Comparison of ENCODE assay signal across 8 cellular contexts in the genomic region with DNA sequence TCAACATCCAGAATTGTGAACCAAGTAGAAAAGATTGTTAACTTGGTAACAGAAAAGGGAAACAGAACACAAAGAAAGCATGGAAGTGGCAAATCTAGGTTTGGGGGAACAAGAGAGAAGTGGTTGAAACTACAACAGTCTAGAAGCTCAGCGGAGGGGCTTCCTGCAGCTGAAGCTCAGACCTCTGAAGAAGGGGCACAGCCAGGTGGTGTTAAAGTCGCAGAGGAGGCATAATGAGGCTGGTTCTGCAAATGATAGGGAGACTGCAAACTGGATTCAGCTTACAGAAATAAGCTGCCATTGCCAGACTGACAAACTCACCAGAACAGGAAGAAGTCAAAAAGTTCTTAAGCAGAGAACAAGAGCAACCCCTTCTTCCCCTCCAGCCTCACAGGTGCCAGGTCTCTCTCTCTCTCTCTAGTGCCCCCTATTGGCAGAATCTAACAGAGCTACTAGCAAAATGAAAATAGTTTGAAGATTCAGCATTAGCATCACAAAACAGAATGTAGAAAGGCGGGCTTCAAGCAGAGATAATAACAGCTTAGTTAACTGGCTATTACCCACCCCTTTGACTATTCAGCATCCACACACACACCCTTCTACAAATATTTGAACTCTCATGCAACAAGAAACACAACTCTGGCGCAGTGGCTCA.
DNase-seq lines count a peak whose midpoint lies in the region; ATAC-seq and TF ChIP-seq lines count a peak whose summit lies in the region.

No MANE protein-coding gene starts in this region.

- CTCF ChIA-PET in MCF 10A (lab: Yijun Ruan, JAX) = interaction anchor here (0.7 to 3.8 kb wide), 25 partner anchors 8 to 706 kb away, joined by 3 to 27 read pairs (median 3); no protein-coding TSS in a partner anchor

- intact Hi-C loops in MCF 10A (cut with micrococcal nuclease) = loop anchor here (5.0 kb wide), 1 partner anchor 78 kb away; the partner anchor contains the start of gene GRAMD2B

- ATAC-seq in naive B cell (ENCODE audit: low read depth in 2 of 2) = peak; percentile 40 to 49
- no peak for ATAC-seq in HG02571 (IDR thresholded peaks at IDR 0.05; ENCODE audit: unreplicated experiment)
- ATAC-seq in HG02840 (IDR thresholded peaks at IDR 0.05; ENCODE audit: low FRiP score, unreplicated experiment) = no peak

- TF ChIP-seq CTCF in MCF 10A (IDR thresholded peaks at IDR 0.05; ENCODE audit: unreplicated experiment) = peak; percentile 51

- BruUV-seq in MCF 10A (replicated peaks; lab: Mats Ljungman, UMichigan) = no TSS peak

- H3K4me3 Mint-ChIP-seq in MCF 10A (ENCODE audit: unreplicated experiment) (no peak overlapping the region), naive B cell (peak overlapping the region in 1 of 8 donors; percentile 29)

- DNase-seq in activated CD4-positive, alpha-beta T cell treated with anti-CD3 and anti-CD28 coated beads for 48 hours = peak; percentile 13
- no peak for DNase-seq in activated CD4-positive, alpha-beta T cell treated with anti-CD3 and anti-CD28 coated beads for 1 hour
- DNase-seq in H4 (ENCODE audit: low spot score) (peak; percentile 13), NCI-H2081 (lab: John Stamatoyannopoulos, UW) (peak; percentile 77 to 90), MCF 10A (ENCODE audit: unreplicated experiment) (peak; percentile 62), naive B cell (peak; percentile 7)

- H3K36me3 Mint-ChIP-seq in MCF 10A (ENCODE audit: insufficient read depth, unreplicated experiment) (peaks cover 13% of the 10 kb centered on the region), naive B cell (no peaks in the 10 kb centered on the region)

- peaks cover 28% of the 10 kb centered on the region for H3K4me1 Mint-ChIP-seq in MCF 10A (ENCODE audit: insufficient read depth, unreplicated experiment)
- H3K4me1 Mint-ChIP-seq in naive B cell = peaks cover 0 to 7% (median 5%) of the 10 kb centered on the region in 3 donors

- POLR2A ChIA-PET in MCF 10A (lab: Yijun Ruan, JAX) = interaction anchor here (1.2 to 3.1 kb wide), 7 partner anchors 13 to 158 kb away, joined by 3 to 23 read pairs (median 5); partner anchors contain the start of gene GRAMD2B

- H3K9me3 Mint-ChIP-seq in MCF 10A (ENCODE audit: unreplicated experiment) = no peaks in the 10 kb centered on the region
- no peaks in the 10 kb centered on the region for H3K9me3 Mint-ChIP-seq in naive B cell

- H3K27ac Mint-ChIP-seq in MCF 10A (ENCODE audit: low read depth, unreplicated experiment) (no peak overlapping the region), naive B cell (peak overlapping the region in 3 of 6 donors; percentile 55 to 74 (median 63))

- no peaks in the 10 kb centered on the region for H3K27me3 Mint-ChIP-seq in MCF 10A (ENCODE audit: insufficient read depth, unreplicated experiment)
- peaks cover 0 to 9% (median 4%) of the 10 kb centered on the region in 3 donors for H3K27me3 Mint-ChIP-seq in naive B cell

Comparison
In these comparisons a context has a peak if more than half of its experiments do, and no peak if none do; other contexts are left out.
1. ATAC-seq: peak in naive B cell (2 of 2); none in HG02571 (single experiment) and HG02840 (single experiment).